Comparison of ENCODE assay signal across 28 cellular contexts in the genomic region with DNA sequence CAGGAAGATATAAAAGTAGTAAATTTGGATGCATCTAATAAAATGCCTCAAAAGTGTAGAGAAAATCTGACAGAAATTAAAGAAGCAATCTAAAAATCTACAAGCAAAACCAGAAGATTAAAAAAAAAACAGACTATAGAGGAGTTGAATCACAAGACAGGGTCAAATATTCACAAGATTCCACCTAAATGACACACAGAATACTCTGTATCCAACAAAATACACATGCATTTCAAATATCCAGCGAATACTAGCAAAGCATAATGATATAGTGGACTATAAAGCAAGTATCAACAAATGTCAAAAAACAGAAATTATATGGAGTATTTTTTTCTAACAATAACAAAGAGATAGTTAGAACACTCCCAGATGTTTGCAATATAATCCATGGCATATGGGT. TPM values are rescaled to one million over a fixed set of nuclear protein-coding genes. Genes with fewer than 3 reads are reported as not detected.
DNase-seq lines count a peak whose midpoint lies in the region; ATAC-seq, FAIRE-seq and TF ChIP-seq lines count a peak whose summit lies in the region.
"Had no signal": no experiment of that assay in that cellular context is flagged by ENCODE, and none has a peak within 500 bp of the region (broad histone marks: within the 10 kb centered on the region; RNA-seq: fewer than 3 reads in every experiment).

No MANE protein-coding gene starts in this region.

- no peaks in the 10 kb centered on the region for H4K20me1 ChIP-seq in IMR-90 (ENCODE audit: insufficient read depth, low read length)
- H4K20me1 ChIP-seq: BLaER1 treated with 17β-estradiol and CSF1 and Interleukin-3, amounts not matched to agents 10 nM and 100 nM had no signal

- H2BK20ac ChIP-seq in IMR-90 (ENCODE audit: low read depth, low read length): no peak overlapping the region

- H3K4me1 ChIP-seq in A549: peaks cover 28% of the 10 kb centered on the region
- H3K4me1 ChIP-seq in IMR-90 (ENCODE audit: control insufficient read depth, insufficient read depth, low read length): peaks cover 23% of the 10 kb centered on the region
- H3K4me1 ChIP-seq: BLaER1 treated with 17β-estradiol and CSF1 and Interleukin-3, amounts not matched to agents 10 nM and 100 nM had no signal

- H2AK9ac ChIP-seq in IMR-90 (replicated peaks; ENCODE audit: low read depth, low read length, poor library complexity): no peak overlapping the region

- no peak for DNase-seq in A549 (ENCODE audit: low read depth in 1 of 2, low spot score in 1 of 2)
- DNase-seq in GM03348 (ENCODE audit: low spot score): peak; percentile 22
- peak; percentile 69 for DNase-seq in IMR-90
- peak; percentile 32 for DNase-seq in fibroblast of villous mesenchyme (ENCODE audit: low read depth)
- no peak for DNase-seq in glomerular visceral epithelial cell (ENCODE audit: extremely low spot score)
- DNase-seq: ACHN; CD4-positive, alpha-beta T cell; GDM1; H9; NCI-H1048; NCI-H1417; NCI-H1694 treated with DMSO at 0.1 percent for 48 hours; NCI-H2081; NCI-H2227 treated with DMSO at 0.1 percent for 48 hours; NCI-H510A; NCI-H69; SHP77 had no signal

- no peak overlapping the region for H2AK5ac ChIP-seq in IMR-90 (ENCODE audit: low read depth, low read length)

- no peak overlapping the region; the same call in 1 of the 2 replicates for H3K18ac ChIP-seq in IMR-90 (ENCODE audit: low read depth, low read length)

- TF ChIP-seq EP300 in A549 (IDR thresholded peaks at IDR 0.05): no peak

- peaks cover 0 to 3% of the 10 kb centered on the region in 2 experiments; a peak in 1 of 4 replicates for H3K79me1 ChIP-seq in IMR-90 (ENCODE audit: low read depth in 1 of 2, low read length in 2 of 2)

- TF ChIP-seq POLR2A in A549 (IDR thresholded peaks at IDR 0.05; ENCODE audit: low read length) (no peak), IMR-90 (IDR thresholded peaks at IDR 0.05; ENCODE audit: low read depth, low read length) (no peak)

- peaks cover 12% of the 10 kb centered on the region for H3K9me1 ChIP-seq in IMR-90 (ENCODE audit: insufficient read depth, low read length)

- H3K4me3 ChIP-seq in A549: no peak overlapping the region
- H3K4me3 ChIP-seq in IMR-90 (ENCODE audit: insufficient read depth, low read depth, low read length): no peak overlapping the region
- no peak overlapping the region for H3K4me3 ChIP-seq in fibroblast of villous mesenchyme (ENCODE audit: low read depth, low read length)
- H3K4me3 ChIP-seq: BLaER1 treated with 17β-estradiol and CSF1 and Interleukin-3, amounts not matched to agents 10 nM and 100 nM; GM23338 had no signal

- no peak overlapping the region for H3K14ac ChIP-seq in IMR-90 (replicated peaks; ENCODE audit: low read depth, low read length)

- H2BK5ac ChIP-seq in IMR-90 (ENCODE audit: low read depth, low read length, poor library complexity, severe bottlenecking): peak overlapping the region; percentile 57

- no peak for TF ChIP-seq CTCF in A549 (IDR thresholded peaks at IDR 0.05)
- TF ChIP-seq CTCF in IMR-90 (conservative IDR thresholded peaks at IDR 0.05; ENCODE audit: low read depth, low read length): no peak
- no peak for TF ChIP-seq CTCF in fibroblast of villous mesenchyme (IDR thresholded peaks at IDR 0.05; ENCODE audit: insufficient read depth, low read depth, low read length)

- no peak overlapping the region for H3K4ac ChIP-seq in IMR-90 (ENCODE audit: low read depth, low read length)

- no peak overlapping the region for H3K9ac ChIP-seq in IMR-90 (ENCODE audit: low read depth, low read length)
- H3K9ac ChIP-seq: BLaER1 treated with 17β-estradiol and CSF1 and Interleukin-3, amounts not matched to agents 10 nM and 100 nM had no signal

- FAIRE-seq in A549 (lab: Jason Lieb, UNC): peak; percentile 13

- POLR2A ChIA-PET in A549 (lab: Yijun Ruan, JAX): no interaction called here
- POLR2A ChIA-PET in IMR-90 (lab: Charles Lee; ENCODE audit: unreplicated experiment): no interaction called here

- H3K9me3 ChIP-seq in A549: no peaks in the 10 kb centered on the region
- no peaks in the 10 kb centered on the region for H3K9me3 ChIP-seq in IMR-90 (ENCODE audit: control insufficient read depth, insufficient read depth, low read length)
- H3K9me3 ChIP-seq: BLaER1 treated with 17β-estradiol and CSF1 and Interleukin-3, amounts not matched to agents 10 nM and 100 nM had no signal

- dilution Hi-C loops in IMR-90 (cut with HindIII; ENCODE audit: low sequenced_read_pairs, unreplicated experiment): no loop called here

- no peak overlapping the region for H3K4me2 ChIP-seq in A549
- no peak overlapping the region for H3K4me2 ChIP-seq in IMR-90 (ENCODE audit: low read depth, low read length)
- H3K4me2 ChIP-seq: BLaER1 treated with 17β-estradiol and CSF1 and Interleukin-3, amounts not matched to agents 10 nM and 100 nM; GM23338 had no signal

- no peak overlapping the region for H4K91ac ChIP-seq in IMR-90 (ENCODE audit: insufficient read depth, low read depth, low read length)

- 6% methylated on average over 1 of the region's 1 CpG for WGBS in A549 (ENCODE audit: missing lambda C conversion rate)
- WGBS in IMR-90 (ENCODE audit: extremely low coverage in 2 of 2, insufficient read length in 1 of 2), 2 experiments: no CpG with 5 or more reads among the region's 1 CpG

- H2BK15ac ChIP-seq in IMR-90 (ENCODE audit: low read depth, low read length): no peak overlapping the region

- no peak overlapping the region for H2BK120ac ChIP-seq in IMR-90 (ENCODE audit: low read depth, low read length)

- no peaks in the 10 kb centered on the region for H3K36me3 ChIP-seq in IMR-90 (ENCODE audit: control insufficient read depth, insufficient read depth, low read length)
- H3K36me3 ChIP-seq: BLaER1 treated with 17β-estradiol and CSF1 and Interleukin-3, amounts not matched to agents 10 nM and 100 nM had no signal

- H4K5ac ChIP-seq in IMR-90 (ENCODE audit: low read depth, low read length): no peak overlapping the region

- peaks cover 2% of the 10 kb centered on the region; the same call in 1 of the 2 replicates for H3K27me3 ChIP-seq in IMR-90 (ENCODE audit: control insufficient read depth, insufficient read depth, low read length)
- H3K27me3 ChIP-seq: BLaER1 treated with 17β-estradiol and CSF1 and Interleukin-3, amounts not matched to agents 10 nM and 100 nM had no signal

- no peak overlapping the region for H3K23ac ChIP-seq in IMR-90 (ENCODE audit: low read depth, low read length)

- H3K27ac ChIP-seq in A549 (no peak overlapping the region), IMR-90 (ENCODE audit: insufficient read depth, low read length) (no peak overlapping the region)
- H3K27ac ChIP-seq: 22Rv1; BLaER1 treated with 17β-estradiol and CSF1 and Interleukin-3, amounts not matched to agents 10 nM and 100 nM; HL-60; RWPE1 had no signal

- H3K56ac ChIP-seq in IMR-90 (ENCODE audit: extremely low read depth, insufficient read depth, low read length): no peak overlapping the region

- ATAC-seq in A549: no peak
- ATAC-seq in IMR-90 (ENCODE audit: low read depth): peak; percentile 44
- no peak for ATAC-seq in SK-N-SH treated with all-trans-retinoic acid at 6 μM for 48 hours
- ATAC-seq in GM18873 (IDR thresholded peaks at IDR 0.05; ENCODE audit: low FRiP score, unreplicated experiment): no peak
- ATAC-seq in HG03342 (IDR thresholded peaks at IDR 0.05; ENCODE audit: unreplicated experiment): no peak
- ATAC-seq: GM23338, Panc1 had no signal

- H2AFZ ChIP-seq in IMR-90 (replicated peaks; ENCODE audit: low read length, poor library complexity): no peak overlapping the region
- H2AFZ ChIP-seq: GM23338 had no signal

- TF ChIP-seq RAD21 in A549 (conservative IDR thresholded peaks at IDR 0.05 in 1 of 2, IDR thresholded peaks at IDR 0.05 in 1 of 2) (no peak), IMR-90 (IDR thresholded peaks at IDR 0.05; ENCODE audit: low read length) (no peak)

- in situ Hi-C loops in IMR-90 (cut with MboI; ENCODE audit: low sequenced_read_pairs): no loop called here

- CTCF ChIA-PET in A549 (lab: Yijun Ruan, JAX): interaction anchor here (0.8 to 1.8 kb wide), 2 partner anchors 19 to 108 kb away, joined by 3 to 5 read pairs; no protein-coding TSS in a partner anchor
- CTCF ChIA-PET in IMR-90 (lab: Yijun Ruan, JAX): no interaction called here

- intact Hi-C loops in IMR-90 (cut with micrococcal nuclease): no loop called here

- no TSS peak for BruUV-seq in IMR-90 (replicated peaks; lab: Mats Ljungman, UMichigan)

- no peak overlapping the region for H4K8ac ChIP-seq in IMR-90 (ENCODE audit: low read depth in 2 of 2, low read length in 2 of 2)

TF ChIP-seq in A549, 52 proteins besides CTCF, POLR2A, EP300 and RAD21 (continues in another document):
- TF ChIP-seq NPAS2 (CRISPR knock-in tag; IDR thresholded peaks at IDR 0.05; ENCODE audit: borderline replicate concordance) (no peak), SMC3 (IDR thresholded peaks at IDR 0.05) (no peak), NR3C1 (IDR thresholded peaks at IDR 0.05) (no peak), ZC3H11A (IDR thresholded peaks at IDR 0.05) (no peak), HOXB5 (CRISPR knock-in tag; IDR thresholded peaks at IDR 0.05) (no peak), MYC (IDR thresholded peaks at IDR 0.05; ENCODE audit: borderline replicate concordance, low read length) (no peak)

TF ChIP-seq in SK-N-SH treated with all-trans-retinoic acid at 6 μM for 48 hours, 23 proteins besides CTCF, POLR2A, EP300 and RAD21 (continues in another document):
- TF ChIP-seq OSR1 (CRISPR knock-in tag; IDR thresholded peaks at IDR 0.05) (no peak), PPARA (CRISPR knock-in tag; IDR thresholded peaks at IDR 0.05; ENCODE audit: borderline replicate concordance) (no peak), ZC3H10 (CRISPR knock-in tag; IDR thresholded peaks at IDR 0.05) (no peak)
- TF ChIP-seq, protein P1, sequence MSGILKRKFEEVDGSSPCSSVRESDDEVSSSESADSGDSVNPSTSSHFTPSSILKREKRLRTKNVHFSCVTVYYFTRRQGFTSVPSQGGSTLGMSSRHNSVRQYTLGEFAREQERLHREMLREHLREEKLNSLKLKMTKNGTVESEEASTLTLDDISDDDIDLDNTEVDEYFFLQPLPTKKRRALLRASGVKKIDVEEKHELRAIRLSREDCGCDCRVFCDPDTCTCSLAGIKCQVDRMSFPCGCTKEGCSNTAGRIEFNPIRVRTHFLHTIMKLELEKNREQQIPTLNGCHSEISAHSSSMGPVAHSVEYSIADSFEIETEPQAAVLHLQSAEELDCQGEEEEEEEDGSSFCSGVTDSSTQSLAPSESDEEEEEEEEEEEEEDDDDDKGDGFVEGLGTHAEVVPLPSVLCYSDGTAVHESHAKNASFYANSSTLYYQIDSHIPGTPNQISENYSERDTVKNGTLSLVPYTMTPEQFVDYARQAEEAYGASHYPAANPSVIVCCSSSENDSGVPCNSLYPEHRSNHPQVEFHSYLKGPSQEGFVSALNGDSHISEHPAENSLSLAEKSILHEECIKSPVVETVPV (CRISPR knock-in tag; IDR thresholded peaks at IDR 0.05): no peak

RNA-seq across cellular contexts. Expression of a gene that starts 20.5 kb away (rescaled TPM):
- polyA plus RNA-seq in A549 (2011; rRNA removed) (0.19 and 0.22 TPM in 2 replicates), A549 (2017; fragmentation: RNase III; extraction: RNeasy Plus Mini Kit Qiagen cat#74134 plus additional on column Dnase treatment) (0.43 to 1.1 TPM (median 1.0 TPM) in 3 replicates), IMR-90 (2012; rRNA removed) (1.9 and 2.8 TPM in 2 replicates)
- 0.12 and 0.21 TPM in 2 replicates for polyA plus RNA-seq in A549 (2012; cell fraction: cytosol; rRNA removed)
- 0.17 and 0.42 TPM in 2 replicates for polyA plus RNA-seq in A549 (2012; cell fraction: nucleus; rRNA removed)
- polyA minus RNA-seq in A549 (2011; rRNA and poly(A)+ RNA removed): not detected in 2 replicates
- total RNA-seq in IMR-90 (2012; rRNA removed) (0.83 and 1.1 TPM in 2 replicates), fibroblast of villous mesenchyme (under 0.01 and 0.64 TPM in 2 replicates)
- polyA plus RNA-seq in IMR-90 (2012; cell fraction: cytosol; rRNA removed): 0.63 and 1.7 TPM in 2 replicates
- polyA plus RNA-seq in IMR-90 (2012; cell fraction: nucleus; rRNA removed; ENCODE audit: low replicate concordance): 1.2 TPM in 2 replicates
- total RNA-seq: CD4-positive, alpha-beta T cell; OCI-LY7; SK-MEL-5 had no signal

Comparison
In these comparisons a context has a peak if more than half of its experiments do, and no peak if none do; other contexts are left out.
1. DNase-seq: peak in GM03348 (single experiment), IMR-90 (single experiment) and fibroblast of villous mesenchyme (single experiment); none in A549 (0 of 2) and glomerular visceral epithelial cell (single experiment).